In genomic region chr12:98799822-98800221, GRCh38 we compare ENCODE assay signal across 29 cellular contexts.
"Had no signal": no experiment of that assay in that cellular context is flagged by ENCODE, and none has a peak within 500 bp of the region (broad histone marks: within the 10 kb centered on the region; RNA-seq: fewer than 3 reads in every experiment).

No MANE protein-coding gene starts in this region.

- H3K36me3 ChIP-seq: ascending aorta, breast epithelium, cardiac muscle cell, colonic mucosa, gastrocnemius medialis, heart left ventricle had no signal

- H3K4me1 ChIP-seq: ascending aorta, breast epithelium, colonic mucosa, gastrocnemius medialis, heart left ventricle had no signal

- H3K9me3 ChIP-seq: ascending aorta, breast epithelium, colonic mucosa, gastrocnemius medialis, heart left ventricle had no signal

- H3K27ac ChIP-seq: ascending aorta, breast epithelium, cardiac muscle cell, colonic mucosa, gastrocnemius medialis, heart left ventricle had no signal

- H3K27ac Mint-ChIP-seq: activated CD4-positive, alpha-beta memory T cell treated with anti-CD3 and anti-CD28 coated beads, Interleukin-2, amount 10 ng/mL, durations not matched to agents 7 days and 5 days; activated CD4-positive, alpha-beta T cell treated with anti-CD3 and anti-CD28 coated beads, Interleukin-2, amount 10 ng/mL, durations not matched to agents 7 days and 5 days; activated naive CD4-positive, alpha-beta T cell treated with anti-CD3 and anti-CD28 coated beads, Interleukin-2, amount 10 ng/mL, durations not matched to agents 7 days and 5 days; activated naive CD4-positive, alpha-beta T cell treated with anti-CD3 and anti-CD28 coated beads, Interleukin-2, amount 50 U/mL, for 72 hours; activated naive CD8-positive, alpha-beta T cell treated with anti-CD3 and anti-CD28 coated beads, Interleukin-2, amount 10 ng/mL, durations not matched to agents 7 days and 5 days; activated T-cell treated with anti-CD3 and anti-CD28 coated beads, Interleukin-2, amount 50 U/mL, for 24 hours; activated T-cell treated with anti-CD3 and anti-CD28 coated beads, Interleukin-2, amount 50 U/mL, for 72 hours; T-helper 17 cell; T-helper 2 cell treated with Interferon-gamma antibody and Interleukin-4, amounts not matched to agents 5 μg/mL and 100 μg/mL, for 36 hours had no signal

- H3K36me3 Mint-ChIP-seq: activated naive CD4-positive, alpha-beta T cell treated with anti-CD3 and anti-CD28 coated beads, Interleukin-2, amount 10 ng/mL, durations not matched to agents 7 days and 5 days; activated naive CD4-positive, alpha-beta T cell treated with anti-CD3 and anti-CD28 coated beads, Interleukin-2, amount 50 U/mL, for 72 hours; activated naive CD8-positive, alpha-beta T cell treated with anti-CD3 and anti-CD28 coated beads, Interleukin-2, amount 10 ng/mL, durations not matched to agents 7 days and 5 days; brain had no signal

- H3K9me3 Mint-ChIP-seq: activated CD4-positive, alpha-beta memory T cell treated with anti-CD3 and anti-CD28 coated beads, Interleukin-2, amount 10 ng/mL, durations not matched to agents 7 days and 5 days; activated CD4-positive, alpha-beta T cell treated with anti-CD3 and anti-CD28 coated beads, Interleukin-2, amount 10 ng/mL, durations not matched to agents 7 days and 5 days; activated naive CD4-positive, alpha-beta T cell treated with anti-CD3 and anti-CD28 coated beads, Interleukin-2, amount 10 ng/mL, durations not matched to agents 7 days and 5 days; activated naive CD4-positive, alpha-beta T cell treated with anti-CD3 and anti-CD28 coated beads, Interleukin-2, amount 50 U/mL, for 72 hours; activated naive CD8-positive, alpha-beta T cell treated with anti-CD3 and anti-CD28 coated beads, Interleukin-2, amount 10 ng/mL, durations not matched to agents 7 days and 5 days; activated T-cell treated with anti-CD3 and anti-CD28 coated beads, Interleukin-2, amount 50 U/mL, for 24 hours; activated T-cell treated with anti-CD3 and anti-CD28 coated beads, Interleukin-2, amount 50 U/mL, for 72 hours; brain; T-helper 2 cell treated with Interferon-gamma antibody and Interleukin-4, amounts not matched to agents 5 μg/mL and 100 μg/mL, for 36 hours had no signal

- H3K27me3 ChIP-seq: ascending aorta, breast epithelium, cardiac muscle cell, colonic mucosa, gastrocnemius medialis had no signal

- H3K4me1 Mint-ChIP-seq: activated CD4-positive, alpha-beta memory T cell treated with anti-CD3 and anti-CD28 coated beads, Interleukin-2, amount 10 ng/mL, durations not matched to agents 7 days and 5 days; activated CD4-positive, alpha-beta T cell treated with anti-CD3 and anti-CD28 coated beads, Interleukin-2, amount 10 ng/mL, durations not matched to agents 7 days and 5 days; activated naive CD4-positive, alpha-beta T cell treated with anti-CD3 and anti-CD28 coated beads, Interleukin-2, amount 10 ng/mL, durations not matched to agents 7 days and 5 days; activated naive CD8-positive, alpha-beta T cell treated with anti-CD3 and anti-CD28 coated beads, Interleukin-2, amount 10 ng/mL, durations not matched to agents 7 days and 5 days; T-helper 17 cell had no signal

- H3K4me3 ChIP-seq: ascending aorta, breast epithelium, cardiac muscle cell, colonic mucosa, gastrocnemius medialis, heart left ventricle had no signal

- H3K4me3 Mint-ChIP-seq: activated CD4-positive, alpha-beta memory T cell treated with anti-CD3 and anti-CD28 coated beads, Interleukin-2, amount 10 ng/mL, durations not matched to agents 7 days and 5 days; activated CD4-positive, alpha-beta T cell treated with anti-CD3 and anti-CD28 coated beads, Interleukin-2, amount 10 ng/mL, durations not matched to agents 7 days and 5 days; activated naive CD4-positive, alpha-beta T cell treated with anti-CD3 and anti-CD28 coated beads, Interleukin-2, amount 10 ng/mL, durations not matched to agents 7 days and 5 days; activated naive CD8-positive, alpha-beta T cell treated with anti-CD3 and anti-CD28 coated beads, Interleukin-2, amount 10 ng/mL, durations not matched to agents 7 days and 5 days; activated T-cell treated with anti-CD3 and anti-CD28 coated beads, Interleukin-2, amount 50 U/mL, for 24 hours; activated T-cell treated with anti-CD3 and anti-CD28 coated beads, Interleukin-2, amount 50 U/mL, for 72 hours; brain; T-helper 17 cell; T-helper 2 cell treated with Interferon-gamma antibody and Interleukin-4, amounts not matched to agents 5 μg/mL and 100 μg/mL, for 36 hours had no signal

- DNase-seq: activated CD4-positive, alpha-beta memory T cell treated with anti-CD3 and anti-CD28 coated beads, Interleukin-2, amount 10 ng/mL, durations not matched to agents 7 days and 5 days; activated CD4-positive, alpha-beta T cell treated with anti-CD3 and anti-CD28 coated beads for 1 hour; activated CD4-positive, alpha-beta T cell treated with anti-CD3 and anti-CD28 coated beads for 4 hours; activated CD4-positive, alpha-beta T cell treated with anti-CD3 and anti-CD28 coated beads, Interleukin-2, amount 10 ng/mL, durations not matched to agents 7 days and 5 days; activated CD4-positive, alpha-beta T cell treated with anti-CD3 and anti-CD28 coated beads, Interleukin-2, amount 50 U/mL, for 4 hours; activated CD8-positive, alpha-beta memory T cell treated with anti-CD3 and anti-CD28 coated beads, Interleukin-2, amount 50 U/mL, for 48 hours; activated gamma-delta T cell; activated naive CD4-positive, alpha-beta T cell; activated naive CD4-positive, alpha-beta T cell treated with anti-CD3 and anti-CD28 coated beads, Interleukin-2, amount 10 ng/mL, durations not matched to agents 7 days and 5 days; activated naive CD8-positive, alpha-beta T cell treated with anti-CD3 and anti-CD28 coated beads, Interleukin-2, amount 10 ng/mL, durations not matched to agents 7 days and 5 days; activated T-cell treated with anti-CD3 and anti-CD28 coated beads for 4 hours; activated T-cell treated with anti-CD3 and anti-CD28 coated beads, Interleukin-2, amount 50 U/mL, for 24 hours; activated T-cell treated with anti-CD3 and anti-CD28 coated beads, Interleukin-2, amount 50 U/mL, for 72 hours; central memory CD4-positive, alpha-beta T cell; cerebellar nuclear complex; colonic mucosa; effector CD8-positive, alpha-beta T cell; foreskin fibroblast; gastrocnemius medialis; glutamatergic neuron; heart left ventricle; T-helper 1 cell; T-helper 17 cell had no signal
